Comparison of ENCODE assay signal across 29 cellular contexts in the genomic region with DNA sequence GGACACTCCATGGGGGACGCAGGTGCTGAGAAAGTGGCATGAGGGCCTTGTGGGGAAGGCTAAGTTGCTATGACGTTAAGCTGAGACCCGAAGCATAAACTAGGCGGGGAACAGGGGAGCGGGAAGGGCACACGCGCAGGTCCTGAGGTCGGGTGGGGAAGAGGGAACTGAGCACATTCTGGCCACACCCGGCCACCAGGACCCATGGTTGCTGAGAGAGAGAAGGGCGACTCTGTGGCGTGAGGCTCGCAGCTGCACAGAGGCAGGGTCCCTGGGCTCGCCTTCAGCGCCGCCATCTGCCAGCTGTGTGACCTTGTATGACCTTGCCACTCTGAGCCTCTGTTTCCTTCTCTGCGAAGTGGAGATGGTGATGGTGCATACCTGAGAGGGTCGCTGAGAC.
"Had no signal": no experiment of that assay in that cellular context is flagged by ENCODE, and none has a peak within 500 bp of the region (broad histone marks: within the 10 kb centered on the region; RNA-seq: fewer than 3 reads in every experiment).

No MANE protein-coding gene starts in this region.

- H3K4me1 Mint-ChIP-seq: activated CD4-positive, alpha-beta T cell treated with anti-CD3 and anti-CD28 coated beads, Interleukin-2, amount 10 ng/mL, durations not matched to agents 7 days and 5 days; activated naive CD8-positive, alpha-beta T cell treated with anti-CD3 and anti-CD28 coated beads, Interleukin-2, amount 50 U/mL, for 24 hours had no signal

- H3K4me3 Mint-ChIP-seq: activated CD4-positive, alpha-beta memory T cell treated with anti-CD3 and anti-CD28 coated beads for 36 hours; activated CD4-positive, alpha-beta T cell treated with anti-CD3 and anti-CD28 coated beads, Interleukin-2, amount 10 ng/mL, durations not matched to agents 7 days and 5 days; activated naive CD8-positive, alpha-beta T cell treated with anti-CD3 and anti-CD28 coated beads, Interleukin-2, amount 50 U/mL, for 24 hours; activated T-cell treated with anti-CD3 and anti-CD28 coated beads, Interleukin-2, amount 50 U/mL, for 4 hours; T-cell had no signal

- H3K9me3 ChIP-seq: ascending aorta, body of pancreas, Peyer's patch had no signal

- DNase-seq: activated CD4-positive, alpha-beta memory T cell treated with anti-CD3 and anti-CD28 coated beads for 36 hours; activated CD4-positive, alpha-beta T cell treated with anti-CD3 and anti-CD28 coated beads, Interleukin-2, amount 10 ng/mL, durations not matched to agents 7 days and 5 days; activated CD4-positive, CD25-positive, alpha-beta regulatory T cell; activated CD8-positive, alpha-beta memory T cell treated with anti-CD3 and anti-CD28 coated beads for 24 hours; activated effector memory CD4-positive, alpha-beta T cell treated with anti-CD3 and anti-CD28 coated beads, Interleukin-2, amount 50 U/mL, for 16 hours; activated naive CD4-positive, alpha-beta T cell treated with Interleukin-2 at 50 U/mL for 16 hours; activated naive CD8-positive, alpha-beta T cell treated with anti-CD3 and anti-CD28 coated beads, Interleukin-2, amount 50 U/mL, for 24 hours; activated T-cell treated with anti-CD3 and anti-CD28 coated beads, Interleukin-2, amount 50 U/mL, for 4 hours; amniotic stem cell; body of pancreas; central memory CD4-positive, alpha-beta T cell; Karpas-422; MM.1S; NCI-H1092; NCI-H1417; NCI-H1694; NCI-H2029; NCI-H2107; NCI-H2171 treated with DMSO at 0.1 percent for 48 hours; NCI-H226; NCI-H526; NCI-H82; Peyer's patch; T-cell; T-helper 2 cell; T1000 had no signal

- H3K36me3 Mint-ChIP-seq: activated CD4-positive, alpha-beta memory T cell treated with anti-CD3 and anti-CD28 coated beads for 36 hours; activated naive CD4-positive, alpha-beta T cell treated with anti-CD3 and anti-CD28 coated beads, Interleukin-2, amount 50 U/mL, for 72 hours; T-cell had no signal

- H3K27ac Mint-ChIP-seq: activated CD4-positive, alpha-beta memory T cell treated with anti-CD3 and anti-CD28 coated beads for 36 hours; activated CD4-positive, alpha-beta T cell treated with anti-CD3 and anti-CD28 coated beads, Interleukin-2, amount 10 ng/mL, durations not matched to agents 7 days and 5 days; activated naive CD4-positive, alpha-beta T cell treated with anti-CD3 and anti-CD28 coated beads, Interleukin-2, amount 50 U/mL, for 72 hours; activated naive CD8-positive, alpha-beta T cell treated with anti-CD3 and anti-CD28 coated beads, Interleukin-2, amount 50 U/mL, for 24 hours; T-cell had no signal

- H3K9me3 Mint-ChIP-seq: activated CD4-positive, alpha-beta memory T cell treated with anti-CD3 and anti-CD28 coated beads for 36 hours; activated CD4-positive, alpha-beta T cell treated with anti-CD3 and anti-CD28 coated beads, Interleukin-2, amount 10 ng/mL, durations not matched to agents 7 days and 5 days; activated naive CD4-positive, alpha-beta T cell treated with anti-CD3 and anti-CD28 coated beads, Interleukin-2, amount 50 U/mL, for 72 hours; activated naive CD8-positive, alpha-beta T cell treated with anti-CD3 and anti-CD28 coated beads, Interleukin-2, amount 50 U/mL, for 24 hours; activated T-cell treated with anti-CD3 and anti-CD28 coated beads, Interleukin-2, amount 50 U/mL, for 4 hours had no signal

- H3K4me3 ChIP-seq: ascending aorta, body of pancreas, Peyer's patch, SK-N-MC had no signal

- H3K36me3 ChIP-seq: ascending aorta, Peyer's patch had no signal

- H3K4me1 ChIP-seq: ascending aorta had no signal

- H3K27me3 ChIP-seq: ascending aorta, body of pancreas, Peyer's patch had no signal

- ATAC-seq: activated naive CD4-positive, alpha-beta T cell treated with anti-CD3 and anti-CD28 coated beads, Interleukin-2, amount 50 U/mL, for 72 hours; activated naive CD8-positive, alpha-beta T cell treated with anti-CD3 and anti-CD28 coated beads, Interleukin-2, amount 50 U/mL, for 24 hours; activated T-cell treated with anti-CD3 and anti-CD28 coated beads, Interleukin-2, amount 50 U/mL, for 4 hours; body of pancreas; T-cell had no signal

- H3K27ac ChIP-seq: ascending aorta, body of pancreas, Peyer's patch, SK-N-MC had no signal
